ENCODE assay signal across 9 cellular contexts in genomic region chr1:150972417-150972940, GRCh38. TPM values are rescaled to one million over a fixed set of nuclear protein-coding genes. Genes with fewer than 3 reads are reported as not detected.
A peak's percentile ranks its signal among the peaks of the same experiment; 100 is the strongest.
DNase-seq lines count a peak whose midpoint lies in the region; ATAC-seq and TF ChIP-seq lines count a peak whose summit lies in the region.
"Had no signal": no experiment of that assay in that cellular context is flagged by ENCODE, and none has a peak within 500 bp of the region (broad histone marks: within the 10 kb centered on the region; RNA-seq: fewer than 3 reads in every experiment).

No MANE protein-coding gene starts in this region.

- intact Hi-C loops in colonic mucosa (cut with DNase I), result loop anchor here (10.0 kb wide), 1 partner anchor 48 kb away; the partner anchor contains the start of gene SETDB1

- peak overlapping the region; percentile 74 to 93 for H3K27ac Mint-ChIP-seq in natural killer cell treated with Interleukin-12 subunit alpha and Interleukin-12 subunit beta and Interleukin-15 and Interleukin-18, amount 100 ng/mL, for 72 hours

- no peaks in the 10 kb centered on the region for H3K9me3 ChIP-seq in BE2C
- no peaks in the 10 kb centered on the region for H3K9me3 ChIP-seq in Karpas-422 (ENCODE audit: low read length)
- H3K9me3 ChIP-seq in colonic mucosa, result no peaks in the 10 kb centered on the region

- TF ChIP-seq CTCF in BE2C (IDR thresholded peaks at IDR 0.05; ENCODE audit: low read depth, low read length) (no peak), colonic mucosa (IDR thresholded peaks at IDR 0.05) (no peak), GM13976 (IDR thresholded peaks at IDR 0.05; ENCODE audit: borderline replicate concordance, control extremely low read depth, extremely low read depth, insufficient read depth, missing control alignments) (no peak)

- H3K36me3 Mint-ChIP-seq in natural killer cell treated with Interleukin-12 subunit alpha and Interleukin-12 subunit beta and Interleukin-15 and Interleukin-18, amount 100 ng/mL, for 72 hours, result peaks cover 8% of the 10 kb centered on the region

- peak overlapping the region; percentile 80 for H3K27ac ChIP-seq in Karpas-422 (ENCODE audit: low read length)
- peak overlapping the region; percentile 79 for H3K27ac ChIP-seq in colonic mucosa

- peaks cover 26% of the 10 kb centered on the region for H4K20me1 ChIP-seq in Karpas-422 (ENCODE audit: insufficient read depth, low read depth, low read length)

- DNase-seq in BE2C (no peak), Karpas-422 (no peak), colonic mucosa (no peak), GM13976 (ENCODE audit: low spot score) (no peak), NCI-H2029 (lab: John Stamatoyannopoulos, UW) (no peak)
- no peak for DNase-seq in natural killer cell treated with Interleukin-12 subunit alpha and Interleukin-12 subunit beta and Interleukin-15 and Interleukin-18, amount 100 ng/mL, for 72 hours (ENCODE audit: low spot score)
- DNase-seq: MV-4-11 had no signal

- in situ Hi-C loops in GM13976 (cut with MboI; ENCODE audit: low sequenced_read_pairs, unreplicated experiment), result no loop called here

- H3K4me1 ChIP-seq in BE2C (peaks cover 27% of the 10 kb centered on the region), Karpas-422 (ENCODE audit: low read length) (peaks cover 44% of the 10 kb centered on the region), colonic mucosa (peaks cover 25% of the 10 kb centered on the region)

- H3K9ac ChIP-seq in Karpas-422 (ENCODE audit: low read length), result peak overlapping the region; percentile 82
- peak overlapping the region; percentile 36 to 84 for H3K9ac ChIP-seq in colonic mucosa (ENCODE audit: low read depth in 2 of 2, low read length in 2 of 2)

- peak overlapping the region; percentile 85 for H3K4me2 ChIP-seq in Karpas-422 (ENCODE audit: low read depth, low read length, poor library complexity, severe bottlenecking)

- ATAC-seq in natural killer cell treated with Interleukin-12 subunit alpha and Interleukin-12 subunit beta and Interleukin-15 and Interleukin-18, amount 100 ng/mL, for 72 hours, result no peak
- ATAC-seq in HG02642 (IDR thresholded peaks at IDR 0.05; ENCODE audit: poor library complexity, unreplicated experiment) (no peak), GM19023 (IDR thresholded peaks at IDR 0.05; ENCODE audit: unreplicated experiment) (no peak)

- H3K27me3 ChIP-seq in BE2C, result no peaks in the 10 kb centered on the region
- no peaks in the 10 kb centered on the region for H3K27me3 ChIP-seq in Karpas-422 (ENCODE audit: low read length)
- no peaks in the 10 kb centered on the region for H3K27me3 ChIP-seq in colonic mucosa

- no peaks in the 10 kb centered on the region for H3K27me3 Mint-ChIP-seq in natural killer cell treated with Interleukin-12 subunit alpha and Interleukin-12 subunit beta and Interleukin-15 and Interleukin-18, amount 100 ng/mL, for 72 hours

- peaks cover 50 to 57% of the 10 kb centered on the region in 2 donors for H3K4me1 Mint-ChIP-seq in natural killer cell treated with Interleukin-12 subunit alpha and Interleukin-12 subunit beta and Interleukin-15 and Interleukin-18, amount 100 ng/mL, for 72 hours (ENCODE audit: low read depth in 2 of 2)

- H3K4me3 ChIP-seq in BE2C (ENCODE audit: low read depth, low read length), result peak overlapping the region; percentile 78
- peak overlapping the region; percentile 74 for H3K4me3 ChIP-seq in Karpas-422 (ENCODE audit: low read length)
- peak overlapping the region; percentile 83 for H3K4me3 ChIP-seq in colonic mucosa

- H2AFZ ChIP-seq in Karpas-422 (ENCODE audit: low read length), result no peak overlapping the region

- no peaks in the 10 kb centered on the region for H3K9me2 ChIP-seq in Karpas-422 (replicated peaks; ENCODE audit: insufficient read depth, low read length)

- H3K79me2 ChIP-seq in Karpas-422 (ENCODE audit: low read length), result peaks cover 55% of the 10 kb centered on the region

- peak overlapping the region; percentile 88 for H3K4me3 Mint-ChIP-seq in natural killer cell treated with Interleukin-12 subunit alpha and Interleukin-12 subunit beta and Interleukin-15 and Interleukin-18, amount 100 ng/mL, for 72 hours

- H3K36me3 ChIP-seq in BE2C (peaks cover 20% of the 10 kb centered on the region), Karpas-422 (ENCODE audit: insufficient read depth, low read length) (peaks cover 9% of the 10 kb centered on the region; the same call in 1 of the 2 replicates), colonic mucosa (peaks cover 4% of the 10 kb centered on the region)

- H3K9me3 Mint-ChIP-seq in natural killer cell treated with Interleukin-12 subunit alpha and Interleukin-12 subunit beta and Interleukin-15 and Interleukin-18, amount 100 ng/mL, for 72 hours, result no peaks in the 10 kb centered on the region

RNA-seq across cellular contexts. Expression of gene CERS2, which starts 2.2 kb away (rescaled TPM):
- 174 TPM for polyA plus RNA-seq in BE2C (2012; ENCODE audit: insufficient read depth, insufficient read length, low read depth)
- total RNA-seq in Karpas-422 (2014; rRNA removed; shearing (Covaris generic); ENCODE audit: low replicate concordance), result 91.6 and 140 TPM in 2 replicates
- 100 to 1,000 TPM; 140 to 157 TPM for total RNA-seq in colonic mucosa
- 100 to 1,000 TPM; 170 to 211 TPM for total RNA-seq in natural killer cell treated with Interleukin-12 subunit alpha and Interleukin-12 subunit beta and Interleukin-15 and Interleukin-18, amount 100 ng/mL, for 72 hours

RNA-seq across cellular contexts. Expression of gene ANXA9, which starts 9.6 kb away (rescaled TPM):
- 1.2 TPM for polyA plus RNA-seq in BE2C (2012; ENCODE audit: insufficient read depth, insufficient read length, low read depth)
- total RNA-seq in Karpas-422 (2014; rRNA removed; shearing (Covaris generic); ENCODE audit: low replicate concordance), result 0.19 and 0.47 TPM in 2 replicates
- total RNA-seq in colonic mucosa, result under 1 TPM; 0.40 to 0.53 TPM
- not detected for total RNA-seq in natural killer cell treated with Interleukin-12 subunit alpha and Interleukin-12 subunit beta and Interleukin-15 and Interleukin-18, amount 100 ng/mL, for 72 hours

RNA-seq across cellular contexts. Expression of gene MINDY1, which starts 34.2 kb away (rescaled TPM):
- polyA plus RNA-seq in BE2C (2012; ENCODE audit: insufficient read depth, insufficient read length, low read depth), result 11.1 TPM
- 9.9 and 13.0 TPM in 2 replicates for total RNA-seq in Karpas-422 (2014; rRNA removed; shearing (Covaris generic); ENCODE audit: low replicate concordance)
- 10 to 100 TPM; 40.4 to 43.1 TPM for total RNA-seq in colonic mucosa
- total RNA-seq in natural killer cell treated with Interleukin-12 subunit alpha and Interleukin-12 subunit beta and Interleukin-15 and Interleukin-18, amount 100 ng/mL, for 72 hours, result 10 to 100 TPM; 17.1 to 39.0 TPM

RNA-seq across cellular contexts. Expression of gene PRUNE1, which starts 35.8 kb away (rescaled TPM):
- 19.6 TPM for polyA plus RNA-seq in BE2C (2012; ENCODE audit: insufficient read depth, insufficient read length, low read depth)
- 28.8 and 35.0 TPM in 2 replicates for total RNA-seq in Karpas-422 (2014; rRNA removed; shearing (Covaris generic); ENCODE audit: low replicate concordance)
- total RNA-seq in colonic mucosa, result 10 to 100 TPM; 20.4 to 21.5 TPM
- total RNA-seq in natural killer cell treated with Interleukin-12 subunit alpha and Interleukin-12 subunit beta and Interleukin-15 and Interleukin-18, amount 100 ng/mL, for 72 hours, result 10 to 100 TPM; 12.7 to 13.1 TPM

RNA-seq across cellular contexts. Expression of gene SETDB1, which starts 46.3 kb away (rescaled TPM):
- polyA plus RNA-seq in BE2C (2012; ENCODE audit: insufficient read depth, insufficient read length, low read depth), result 88.7 TPM
- 47.0 and 60.1 TPM in 2 replicates for total RNA-seq in Karpas-422 (2014; rRNA removed; shearing (Covaris generic); ENCODE audit: low replicate concordance)
- total RNA-seq in colonic mucosa, result 10 to 100 TPM; 28.2 to 32.8 TPM
- 10 to 100 TPM; 57.8 to 73.6 TPM for total RNA-seq in natural killer cell treated with Interleukin-12 subunit alpha and Interleukin-12 subunit beta and Interleukin-15 and Interleukin-18, amount 100 ng/mL, for 72 hours
